In genomic region chr19:14089662-14090508, GRCh38 we compare ENCODE assay signal across 1 cellular context.
TF ChIP-seq lines count a peak whose summit lies in the region.

No MANE protein-coding gene starts in this region.

TF ChIP-seq in HepG2, 621 proteins besides CTCF, POLR2A, EP300 and RAD21 (continued from another document):
- TF ChIP-seq KLF9 (CRISPR knock-in tag; IDR thresholded peaks at IDR 0.05; ENCODE audit: low read depth) (no peak), PHF5A (CRISPR knock-in tag; IDR thresholded peaks at IDR 0.05; ENCODE audit: low read depth, unreplicated experiment) (no peak), THYN1 (CRISPR knock-in tag; IDR thresholded peaks at IDR 0.05; ENCODE audit: borderline replicate concordance, low read depth) (no peak), MXI1 (IDR thresholded peaks at IDR 0.05; ENCODE audit: borderline replicate concordance, low read depth, low read length) (peak; percentile 8; the same call in 1 of the 3 replicates), ELF1 (CRISPR knock-in tag; IDR thresholded peaks at IDR 0.05) (no peak), MIER3 (CRISPR knock-in tag; IDR thresholded peaks at IDR 0.05; ENCODE audit: borderline replicate concordance) (no peak), SIX1 (CRISPR knock-in tag; IDR thresholded peaks at IDR 0.05; ENCODE audit: borderline replicate concordance) (no peak), SIN3B (IDR thresholded peaks at IDR 0.05; ENCODE audit: low read length) (no peak), ZNF558 (CRISPR knock-in tag; IDR thresholded peaks at IDR 0.05; ENCODE audit: borderline replicate concordance) (no peak), PCBP2 (optimal IDR thresholded peaks at IDR 0.05; ENCODE audit: low read depth, low read length, poor library complexity, severe bottlenecking) (no peak), UBTF (CRISPR knock-in tag; IDR thresholded peaks at IDR 0.05) (peak; percentile 40; the same call in 1 of the 2 replicates), NR2C2 (CRISPR knock-in tag; IDR thresholded peaks at IDR 0.05; ENCODE audit: borderline replicate concordance) (no peak), GTF2F1 (IDR thresholded peaks at IDR 0.05; ENCODE audit: low read length) (no peak), TEF (CRISPR knock-in tag; IDR thresholded peaks at IDR 0.05) (no peak), SAP130 (CRISPR knock-in tag; IDR thresholded peaks at IDR 0.05; ENCODE audit: low read depth) (peak; percentile 14; the same call in 1 of the 2 replicates), MTF2 (CRISPR knock-in tag; IDR thresholded peaks at IDR 0.05; ENCODE audit: borderline replicate concordance) (no peak), CREM (IDR thresholded peaks at IDR 0.05) (no peak), CREM (CRISPR knock-in tag; IDR thresholded peaks at IDR 0.05) (no peak), ZNF891 (CRISPR knock-in tag; IDR thresholded peaks at IDR 0.05) (no peak), SAFB2 (CRISPR knock-in tag; IDR thresholded peaks at IDR 0.05; ENCODE audit: borderline replicate concordance, low read depth) (no peak), TFE3 (CRISPR knock-in tag; IDR thresholded peaks at IDR 0.05) (no peak), ATAD3A (CRISPR knock-in tag; IDR thresholded peaks at IDR 0.05) (no peak), HNRNPLL (IDR thresholded peaks at IDR 0.05; ENCODE audit: low read depth, low read length, poor library complexity, severe bottlenecking) (peak; percentile 87), PLRG1 (conservative IDR thresholded peaks at IDR 0.05) (no peak), THAP7 (CRISPR knock-in tag; IDR thresholded peaks at IDR 0.05) (no peak), TFDP1 (CRISPR knock-in tag; IDR thresholded peaks at IDR 0.05; ENCODE audit: borderline replicate concordance) (no peak; the same call in 1 of the 2 replicates), MNT (IDR thresholded peaks at IDR 0.05) (no peak), ZNF180 (CRISPR knock-in tag; IDR thresholded peaks at IDR 0.05; ENCODE audit: borderline replicate concordance, low read depth) (no peak), CEBPG (CRISPR knock-in tag; IDR thresholded peaks at IDR 0.05) (no peak), ATM (IDR thresholded peaks at IDR 0.05; ENCODE audit: borderline replicate concordance) (no peak), ZSCAN22 (CRISPR knock-in tag; IDR thresholded peaks at IDR 0.05) (no peak), THAP11 (CRISPR knock-in tag; IDR thresholded peaks at IDR 0.05) (no peak)
TF ChIP-seq in HepG2: peak in this region for 24.
